11 cellular contexts compared by ENCODE assay signal in the genomic region with DNA sequence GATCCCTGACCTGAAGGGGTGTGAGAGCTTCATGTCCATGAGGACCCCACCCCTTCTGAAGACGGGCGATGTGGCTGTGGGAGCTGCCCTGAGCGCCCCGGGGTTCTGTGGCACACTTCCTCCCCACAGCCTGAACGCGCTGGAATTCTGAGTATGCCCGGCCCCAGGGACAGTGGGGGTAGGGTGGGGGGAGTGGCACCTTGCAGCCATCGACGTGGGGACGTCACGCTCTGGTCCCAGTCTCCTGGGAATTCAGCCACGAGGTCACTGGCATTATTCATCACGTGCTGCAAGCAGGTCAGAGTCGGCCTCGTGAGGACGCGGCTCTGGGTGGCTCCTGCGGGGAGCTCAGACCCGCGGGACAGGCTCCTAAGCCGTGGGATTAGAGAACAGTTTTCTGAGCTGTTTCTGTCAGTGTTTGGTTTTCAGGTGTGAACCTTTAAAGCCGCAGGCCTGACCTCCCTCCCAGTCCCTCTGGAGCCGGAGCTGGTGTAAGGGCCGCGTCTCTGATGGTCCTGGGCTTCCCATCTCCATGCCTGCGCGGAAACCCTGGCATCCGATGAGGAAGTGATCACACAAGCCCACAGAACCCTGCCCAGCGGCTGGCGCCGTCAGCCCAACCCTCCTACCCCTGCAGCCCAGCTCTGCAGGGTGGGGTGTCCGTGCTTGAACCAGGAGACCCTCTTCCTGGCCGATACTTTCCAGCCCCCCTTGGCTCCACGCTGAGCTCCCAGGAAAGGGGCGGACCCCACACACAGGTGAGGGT. TPM values are rescaled to one million over a fixed set of nuclear protein-coding genes. Genes with fewer than 3 reads are reported as not detected.
DNase-seq lines count a peak whose midpoint lies in the region; ATAC-seq, FAIRE-seq and TF ChIP-seq lines count a peak whose summit lies in the region.
"Had no signal": no experiment of that assay in that cellular context is flagged by ENCODE, and none has a peak within 500 bp of the region (broad histone marks: within the 10 kb centered on the region; RNA-seq: fewer than 3 reads in every experiment).

No MANE protein-coding gene starts in this region.

- H3K4me1 ChIP-seq in GM23338 (ENCODE audit: insufficient read depth), result peaks cover 9% of the 10 kb centered on the region; the same call in 1 of the 2 replicates
- H3K4me1 ChIP-seq in iPS-20b (ENCODE audit: insufficient read depth, low read length), result peaks cover 3% of the 10 kb centered on the region; the same call in 1 of the 2 replicates
- H3K4me1 ChIP-seq in prostate gland (replicated peaks), result no peaks in the 10 kb centered on the region

- 0 out of 2 replicates have a peak, but pooled peaks cover 8% of the 10 kb centered on the region for H3F3A ChIP-seq in GM23338 (replicated peaks; ENCODE audit: low read depth)

- H3K27me3 Mint-ChIP-seq in GM23338 (ENCODE audit: insufficient read depth, low read depth, poor library complexity), result peaks cover 7% of the 10 kb centered on the region
- peaks cover 34 to 58% of the 10 kb centered on the region in 2 donors for H3K27me3 Mint-ChIP-seq in stimulated activated naive B cell treated with anti-CD40 and anti-IgM and Interleukin-4, amounts not matched to agents 10 μg/mL and 1 μg/mL and 100 μg/mL, for 72 hours

- peaks cover 24% of the 10 kb centered on the region for H3K4me1 Mint-ChIP-seq in GM23338
- H3K4me1 Mint-ChIP-seq in stimulated activated naive B cell treated with anti-CD40 and anti-IgM and Interleukin-4, amounts not matched to agents 10 μg/mL and 1 μg/mL and 100 μg/mL, for 72 hours, result peaks cover 62 to 75% of the 10 kb centered on the region in 2 donors

- H3K27ac Mint-ChIP-seq in GM23338, result peak overlapping the region; percentile 93
- peak overlapping the region; percentile 94 for H3K27ac Mint-ChIP-seq in stimulated activated naive B cell treated with anti-CD40 and anti-IgM and Interleukin-4, amounts not matched to agents 10 μg/mL and 1 μg/mL and 100 μg/mL, for 72 hours

- 0 out of 2 replicates have a peak overlapping the region, but pooled peaks have one; percentile 81 for H3K27ac ChIP-seq in GM23338 (ENCODE audit: low read depth)
- no peak overlapping the region for H3K27ac ChIP-seq in iPS-20b (ENCODE audit: low read length)
- no peak overlapping the region for H3K27ac ChIP-seq in prostate gland

- WGBS in prostate gland, result 65% methylated on average over 35 of the region's 35 CpGs

- H3K9me2 ChIP-seq in GM23338 (ENCODE audit: insufficient read depth), result no peaks in the 10 kb centered on the region

- H3K9me3 Mint-ChIP-seq in GM23338, result no peaks in the 10 kb centered on the region
- no peaks in the 10 kb centered on the region for H3K9me3 Mint-ChIP-seq in stimulated activated naive B cell treated with anti-CD40 and anti-IgM and Interleukin-4, amounts not matched to agents 10 μg/mL and 1 μg/mL and 100 μg/mL, for 72 hours

- H3K4me3 Mint-ChIP-seq in GM23338, result peak overlapping the region; percentile 67
- peak overlapping the region; percentile 29 to 54 for H3K4me3 Mint-ChIP-seq in stimulated activated naive B cell treated with anti-CD40 and anti-IgM and Interleukin-4, amounts not matched to agents 10 μg/mL and 1 μg/mL and 100 μg/mL, for 72 hours

- peak overlapping the region; percentile 83 for H3K4me2 ChIP-seq in GM23338

- DNase-seq in GM23338 (ENCODE audit: low spot score), result peak; percentile 58
- DNase-seq in bronchial epithelial cell (ENCODE audit: low read depth), result no peak
- peak; percentile 53 for DNase-seq in stimulated activated naive B cell treated with anti-CD40 and anti-IgM and Interleukin-4, amounts not matched to agents 10 μg/mL and 1 μg/mL and 100 μg/mL, for 72 hours
- DNase-seq in activated gamma-delta T cell treated with Interleukin-2 at 50 U/mL for 16 hours, result no peak
- DNase-seq in prostate gland (ENCODE audit: low spot score), result no peak
- no peak for DNase-seq in GF-D8 (lab: John Stamatoyannopoulos, UW)
- DNase-seq: activated T-cell treated with anti-CD3 and anti-CD28 coated beads for 4 hours; effector CD8-positive, alpha-beta T cell had no signal

- 0 out of 2 replicates have a peak, but pooled peaks cover 7% of the 10 kb centered on the region for H3K79me2 ChIP-seq in GM23338 (replicated peaks; ENCODE audit: insufficient read depth)

- peaks cover 9% of the 10 kb centered on the region; the same call in 1 of the 2 replicates for H4K20me1 ChIP-seq in GM23338 (replicated peaks; ENCODE audit: insufficient read depth)

- intact Hi-C loops in prostate gland (cut with DNase I), result no loop called here

- no peaks in the 10 kb centered on the region for H3K27me3 ChIP-seq in GM23338 (ENCODE audit: insufficient read depth)
- H3K27me3 ChIP-seq in bronchial epithelial cell (ENCODE audit: control insufficient read depth, insufficient read depth, low read length), result no peaks in the 10 kb centered on the region
- H3K27me3 ChIP-seq in iPS-20b (ENCODE audit: insufficient read depth, low read length), result no peaks in the 10 kb centered on the region
- H3K27me3 ChIP-seq in prostate gland (replicated peaks; ENCODE audit: insufficient read depth), result no peaks in the 10 kb centered on the region

- H2AFZ ChIP-seq in GM23338, result no peak overlapping the region

- H3K36me3 Mint-ChIP-seq in GM23338 (ENCODE audit: low read depth), result peaks cover 4% of the 10 kb centered on the region; the same call in 1 of the 3 replicates
- H3K36me3 Mint-ChIP-seq in stimulated activated naive B cell treated with anti-CD40 and anti-IgM and Interleukin-4, amounts not matched to agents 10 μg/mL and 1 μg/mL and 100 μg/mL, for 72 hours, result peaks cover 40 to 52% of the 10 kb centered on the region in 2 donors

- no peak for TF ChIP-seq POLR2A in prostate gland (IDR thresholded peaks at IDR 0.05)

- ATAC-seq in GM23338 (peak; percentile 11), HG03175 (IDR thresholded peaks at IDR 0.05; ENCODE audit: unreplicated experiment) (no peak)
- ATAC-seq in stimulated activated naive B cell treated with anti-CD40 and anti-IgM and Interleukin-4, amounts not matched to agents 10 μg/mL and 1 μg/mL and 100 μg/mL, for 72 hours (replicated peaks), result peak; percentile 10 to 18

- TF ChIP-seq CTCF in GM23338 (conservative IDR thresholded peaks at IDR 0.05; ENCODE audit: low read depth in 2 of 2) (no peak), bronchial epithelial cell (IDR thresholded peaks at IDR 0.05; ENCODE audit: insufficient read depth, low read length, severe bottlenecking) (no peak), prostate gland (IDR thresholded peaks at IDR 0.05) (no peak)

- H3K36me3 ChIP-seq in GM23338 (ENCODE audit: insufficient read depth), result no peaks in the 10 kb centered on the region
- H3K36me3 ChIP-seq in bronchial epithelial cell (ENCODE audit: control insufficient read depth, insufficient read depth, low read length), result no peaks in the 10 kb centered on the region
- no peaks in the 10 kb centered on the region for H3K36me3 ChIP-seq in iPS-20b (ENCODE audit: insufficient read depth, low read depth, low read length)
- H3K36me3 ChIP-seq in prostate gland, result no peaks in the 10 kb centered on the region

- no peaks in the 10 kb centered on the region for H3K9me3 ChIP-seq in iPS-20b (ENCODE audit: insufficient read depth, low read depth, low read length)
- H3K9me3 ChIP-seq in prostate gland, result no peaks in the 10 kb centered on the region
- H3K9me3 ChIP-seq: mucosa of descending colon had no signal

- FAIRE-seq in bronchial epithelial cell (lab: Jason Lieb, UNC), result no peak

- H3K4me3 ChIP-seq in GM23338 (peak overlapping the region; percentile 49), bronchial epithelial cell (ENCODE audit: low read depth, low read length) (peak overlapping the region; percentile 15), iPS-20b (ENCODE audit: low read length) (peak overlapping the region; percentile 70), prostate gland (no peak overlapping the region)
- H3K4me3 ChIP-seq: mucosa of descending colon had no signal

- peak overlapping the region; percentile 73; the same call in 1 of the 2 replicates for H3K9ac ChIP-seq in iPS-20b (ENCODE audit: low read depth, low read length)

TF ChIP-seq in GM23338, 12 proteins besides CTCF, POLR2A, EP300 and RAD21 (continues in another document):
- TF ChIP-seq ZNF114 (CRISPR knock-in tag; IDR thresholded peaks at IDR 0.05) (no peak), ETS1 (IDR thresholded peaks at IDR 0.05) (no peak)

RNA-seq across cellular contexts. Expression of gene GPR146, which starts 16.2 kb away (rescaled TPM):
- total RNA-seq in GM23338 (2014; rRNA removed; shearing (Covaris generic)), result 0.16 and 0.28 TPM in 2 replicates
- polyA plus RNA-seq in GM23338 (2016; fragmentation: Nextera tagmentation; extraction: Ambion mirVana), result 0.37 TPM in 1 of 2 replicates, not detected in the other
- 1.0 and 1.3 TPM in 2 replicates for total RNA-seq in bronchial epithelial cell
- 10 to 100 TPM in 1 of 2 donors, 1 to 10 TPM in 1; 6.1 to 25.9 TPM for total RNA-seq in prostate gland

RNA-seq across cellular contexts. Expression of gene GPER1, which starts 27.4 kb away (rescaled TPM):
- 2.8 TPM in 1 of 2 replicates, not detected in the other for total RNA-seq in GM23338 (2014; rRNA removed; shearing (Covaris generic))
- polyA plus RNA-seq in GM23338 (2016; fragmentation: Nextera tagmentation; extraction: Ambion mirVana), result 0.42 and 0.89 TPM in 2 replicates
- total RNA-seq in bronchial epithelial cell (under 0.01 and 0.13 TPM in 2 replicates), prostate gland (10 to 100 TPM in 1 of 2 donors, 1 to 10 TPM in 1; 7.4 to 11.5 TPM)

Comparison
In these comparisons a context has a peak if more than half of its experiments do, and no peak if none do; other contexts are left out.
1. DNase-seq: peak in GM23338 (single experiment) and stimulated activated naive B cell treated with anti-CD40 and anti-IgM and Interleukin-4, amounts not matched to agents 10 μg/mL and 1 μg/mL and 100 μg/mL, for 72 hours (single experiment); none in bronchial epithelial cell (single experiment), activated gamma-delta T cell treated with Interleukin-2 at 50 U/mL for 16 hours (single experiment), prostate gland (single experiment) and GF-D8 (single experiment).
2. H3K4me3 ChIP-seq: peak in GM23338 (single experiment), bronchial epithelial cell (single experiment) and iPS-20b (single experiment); none in prostate gland (0 of 2).